20 cellular contexts compared by ENCODE assay signal in the genomic region with DNA sequence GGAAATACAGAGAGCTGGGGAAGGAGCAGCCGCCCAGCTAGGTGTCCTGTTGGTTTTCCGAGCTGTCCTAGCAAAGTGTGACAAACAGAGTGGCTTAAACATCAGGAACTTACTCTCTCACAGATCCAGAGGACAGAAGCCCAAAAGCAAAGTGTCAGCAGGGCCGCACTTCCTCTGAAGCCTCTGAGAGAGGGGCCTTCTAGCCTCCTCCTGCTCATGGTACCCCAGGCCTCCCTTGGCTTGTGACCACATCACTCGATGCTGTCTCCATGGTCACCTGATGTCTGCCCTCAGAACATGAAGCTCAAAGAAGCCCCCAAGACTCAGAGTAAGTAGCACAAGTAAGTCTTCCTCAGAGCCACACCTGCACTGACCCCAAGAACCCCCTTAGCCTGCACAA.
"Had no signal": no experiment of that assay in that cellular context is flagged by ENCODE, and none has a peak within 500 bp of the region (broad histone marks: within the 10 kb centered on the region; RNA-seq: fewer than 3 reads in every experiment).

No MANE protein-coding gene starts in this region.

- H3K27ac ChIP-seq: adrenal gland, PC-9 had no signal

- H3K4me1 ChIP-seq: adrenal gland had no signal

- H3K4me1 Mint-ChIP-seq: activated naive CD8-positive, alpha-beta T cell treated with anti-CD3 and anti-CD28 coated beads, Interleukin-2, amount 10 ng/mL, durations not matched to agents 7 days and 5 days had no signal

- H3K27ac Mint-ChIP-seq: activated CD4-positive, alpha-beta memory T cell treated with anti-CD3 and anti-CD28 coated beads for 36 hours; activated naive CD8-positive, alpha-beta T cell treated with anti-CD3 and anti-CD28 coated beads, Interleukin-2, amount 10 ng/mL, durations not matched to agents 7 days and 5 days; T-helper 1 cell treated with Interleukin-12 subunit alpha and Interleukin-12 subunit beta and Interleukin-4 antibody, amounts not matched to agents 30 μg/mL and 1 μg/mL, for 36 hours; WTC11 had no signal

- H2AFZ ChIP-seq: PC-9 had no signal

- H3K9me3 ChIP-seq: adrenal gland had no signal

- H3K4me3 ChIP-seq: adrenal gland, PC-9 had no signal

- H3K27me3 ChIP-seq: adrenal gland had no signal

- H3K36me3 Mint-ChIP-seq: activated CD4-positive, alpha-beta memory T cell treated with anti-CD3 and anti-CD28 coated beads for 36 hours; activated naive CD8-positive, alpha-beta T cell treated with anti-CD3 and anti-CD28 coated beads, Interleukin-2, amount 10 ng/mL, durations not matched to agents 7 days and 5 days; WTC11 had no signal

- ATAC-seq: WTC11 had no signal

- H3K4me3 Mint-ChIP-seq: activated CD4-positive, alpha-beta memory T cell treated with anti-CD3 and anti-CD28 coated beads for 36 hours; activated naive CD8-positive, alpha-beta T cell treated with anti-CD3 and anti-CD28 coated beads, Interleukin-2, amount 10 ng/mL, durations not matched to agents 7 days and 5 days; activated T-cell treated with anti-CD3 and anti-CD28 coated beads, Interleukin-2, amount 50 U/mL, for 4 hours; T-helper 1 cell treated with Interleukin-12 subunit alpha and Interleukin-12 subunit beta and Interleukin-4 antibody, amounts not matched to agents 30 μg/mL and 1 μg/mL, for 36 hours; WTC11 had no signal

- DNase-seq: activated CD4-positive, alpha-beta memory T cell treated with anti-CD3 and anti-CD28 coated beads for 36 hours; activated CD4-positive, CD25-positive, alpha-beta regulatory T cell treated with anti-CD3 and anti-CD28 coated beads, Interleukin-2, amount 50 U/mL, for 72 hours; activated gamma-delta T cell treated with Interleukin-2 at 50 U/mL for 16 hours; activated naive CD4-positive, alpha-beta T cell treated with anti-CD3 and anti-CD28 coated beads, Interleukin-2, amount 50 U/mL, for 16 hours; activated naive CD8-positive, alpha-beta T cell treated with anti-CD3 and anti-CD28 coated beads, Interleukin-2, amount 10 ng/mL, durations not matched to agents 7 days and 5 days; activated T-cell treated with anti-CD3 and anti-CD28 coated beads, Interleukin-2, amount 50 U/mL, for 4 hours; anterior cingulate cortex; Kasumi-1; KBM-7; NCI-H1048; NCI-H1417 treated with DMSO at 0.1 percent for 48 hours; NCI-H1694; NCI-H2081; NCI-H446; NCI-H524; PC-9; SHP77 treated with DMSO at 0.1 percent for 48 hours had no signal

- H3K36me3 ChIP-seq: adrenal gland had no signal

- H3K4me2 ChIP-seq: PC-9 had no signal

- H3K9me3 Mint-ChIP-seq: activated CD4-positive, alpha-beta memory T cell treated with anti-CD3 and anti-CD28 coated beads for 36 hours; activated naive CD8-positive, alpha-beta T cell treated with anti-CD3 and anti-CD28 coated beads, Interleukin-2, amount 10 ng/mL, durations not matched to agents 7 days and 5 days; activated T-cell treated with anti-CD3 and anti-CD28 coated beads, Interleukin-2, amount 50 U/mL, for 4 hours; T-helper 1 cell treated with Interleukin-12 subunit alpha and Interleukin-12 subunit beta and Interleukin-4 antibody, amounts not matched to agents 30 μg/mL and 1 μg/mL, for 36 hours had no signal
